8 cellular contexts compared by ENCODE assay signal in the genomic region with DNA sequence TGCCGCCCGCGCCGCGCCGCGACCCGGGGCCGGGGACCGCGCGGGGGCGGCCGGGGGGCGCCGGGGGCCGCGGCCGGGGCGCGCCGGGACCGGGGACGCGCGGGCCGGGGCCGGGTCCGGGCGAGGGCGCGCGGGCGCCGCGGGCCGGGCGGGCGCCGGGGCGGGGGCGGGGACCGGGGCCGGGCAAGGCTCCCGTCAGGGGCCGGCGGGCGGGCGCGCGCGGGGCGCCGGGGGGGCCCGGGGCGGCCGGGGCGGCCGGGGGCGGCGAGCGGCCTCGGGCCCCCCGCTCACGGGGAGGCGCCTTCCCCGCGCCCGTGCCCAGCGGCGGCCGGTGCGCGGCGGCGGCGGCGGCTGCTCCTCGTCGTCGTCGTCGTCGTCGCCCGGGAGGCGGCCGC. TPM values are rescaled to one million over a fixed set of nuclear protein-coding genes. Genes with fewer than 3 reads are reported as not detected.
DNase-seq lines count a peak whose midpoint lies in the region; ATAC-seq and TF ChIP-seq lines count a peak whose summit lies in the region.

No MANE protein-coding gene starts in this region.

- no peaks in the 10 kb centered on the region for H3K27me3 Mint-ChIP-seq in central memory CD8-positive, alpha-beta T cell
- peaks cover 6% of the 10 kb centered on the region for H3K27me3 Mint-ChIP-seq in nephron (ENCODE audit: low read depth)

- H3K36me3 Mint-ChIP-seq in central memory CD8-positive, alpha-beta T cell (ENCODE audit: insufficient read depth), result peaks cover 22% of the 10 kb centered on the region
- no peaks in the 10 kb centered on the region for H3K36me3 Mint-ChIP-seq in nephron (ENCODE audit: low read depth)

- H3K27ac ChIP-seq in AG04450 (ENCODE audit: low read depth, low read length), result no peak overlapping the region

- peak overlapping the region; percentile 75 for H3K4me3 Mint-ChIP-seq in central memory CD8-positive, alpha-beta T cell
- H3K4me3 Mint-ChIP-seq in nephron, result peak overlapping the region; percentile 76 to 89 (median 88)

- no peaks in the 10 kb centered on the region for H3K9me3 ChIP-seq in AG04450 (ENCODE audit: control insufficient read depth, insufficient read depth, low read length)

- no peaks in the 10 kb centered on the region for H3K27me3 ChIP-seq in AG04450 (ENCODE audit: control insufficient read depth, insufficient read depth, low read length)

- TF ChIP-seq CTCF in AG04450 (IDR thresholded peaks at IDR 0.05; ENCODE audit: low read depth, low read length), result no peak
- no peak for TF ChIP-seq CTCF in nephron (IDR thresholded peaks at IDR 0.05; ENCODE audit: unreplicated experiment in 3 of 3)

- H3K4me1 Mint-ChIP-seq in central memory CD8-positive, alpha-beta T cell, result peaks cover 59% of the 10 kb centered on the region
- peaks cover 44% of the 10 kb centered on the region for H3K4me1 Mint-ChIP-seq in nephron

- peak overlapping the region; percentile 65 for H3K4me3 ChIP-seq in AG04450 (ENCODE audit: low read depth, low read length)

- no peaks in the 10 kb centered on the region for H3K9me3 Mint-ChIP-seq in central memory CD8-positive, alpha-beta T cell
- no peaks in the 10 kb centered on the region for H3K9me3 Mint-ChIP-seq in nephron

- POLR2A ChIA-PET in AG04450 (lab: Yijun Ruan, JAX), result no interaction called here

- no peak overlapping the region for H3K27ac Mint-ChIP-seq in central memory CD8-positive, alpha-beta T cell (ENCODE audit: low read depth)
- no peak overlapping the region for H3K27ac Mint-ChIP-seq in nephron

- CTCF ChIA-PET in AG04450 (lab: Charles Lee), result interaction anchor here (1.2 kb wide), 1 partner anchor 144 kb away, joined by 4 read pairs; no protein-coding TSS in a partner anchor

- ATAC-seq in HG02642 (IDR thresholded peaks at IDR 0.05; ENCODE audit: poor library complexity, unreplicated experiment), result peak; percentile 3
- no peak for ATAC-seq in central memory CD8-positive, alpha-beta T cell (replicated peaks; ENCODE audit: extremely low read depth, poor library complexity, severe bottlenecking)

- DNase-seq in AG04450 (ENCODE audit: low read depth, low spot score) (no peak), DMS153 (lab: John Stamatoyannopoulos, UW) (no peak), NCI-H446 treated with DMSO at 0.1 percent for 48 hours (lab: John Stamatoyannopoulos, UW) (no peak), NCI-H345 treated with DMSO at 0.1 percent for 48 hours (lab: John Stamatoyannopoulos, UW; ENCODE audit: unreplicated experiment) (no peak), superior temporal gyrus (ENCODE audit: extremely low spot score) (no peak)
- no peak for DNase-seq in central memory CD8-positive, alpha-beta T cell (ENCODE audit: low spot score in 2 of 2)

RNA-seq across cellular contexts. Expression of gene ZCCHC14, which starts 0.6 kb away (rescaled TPM):
- 6.2 and 7.9 TPM in 2 replicates for polyA plus RNA-seq in AG04450 (2011; rRNA removed)
- polyA minus RNA-seq in AG04450 (2011; rRNA and poly(A)+ RNA removed), result 13.4 and 15.4 TPM in 2 replicates
